8 cellular contexts compared by ENCODE assay signal in the genomic region with DNA sequence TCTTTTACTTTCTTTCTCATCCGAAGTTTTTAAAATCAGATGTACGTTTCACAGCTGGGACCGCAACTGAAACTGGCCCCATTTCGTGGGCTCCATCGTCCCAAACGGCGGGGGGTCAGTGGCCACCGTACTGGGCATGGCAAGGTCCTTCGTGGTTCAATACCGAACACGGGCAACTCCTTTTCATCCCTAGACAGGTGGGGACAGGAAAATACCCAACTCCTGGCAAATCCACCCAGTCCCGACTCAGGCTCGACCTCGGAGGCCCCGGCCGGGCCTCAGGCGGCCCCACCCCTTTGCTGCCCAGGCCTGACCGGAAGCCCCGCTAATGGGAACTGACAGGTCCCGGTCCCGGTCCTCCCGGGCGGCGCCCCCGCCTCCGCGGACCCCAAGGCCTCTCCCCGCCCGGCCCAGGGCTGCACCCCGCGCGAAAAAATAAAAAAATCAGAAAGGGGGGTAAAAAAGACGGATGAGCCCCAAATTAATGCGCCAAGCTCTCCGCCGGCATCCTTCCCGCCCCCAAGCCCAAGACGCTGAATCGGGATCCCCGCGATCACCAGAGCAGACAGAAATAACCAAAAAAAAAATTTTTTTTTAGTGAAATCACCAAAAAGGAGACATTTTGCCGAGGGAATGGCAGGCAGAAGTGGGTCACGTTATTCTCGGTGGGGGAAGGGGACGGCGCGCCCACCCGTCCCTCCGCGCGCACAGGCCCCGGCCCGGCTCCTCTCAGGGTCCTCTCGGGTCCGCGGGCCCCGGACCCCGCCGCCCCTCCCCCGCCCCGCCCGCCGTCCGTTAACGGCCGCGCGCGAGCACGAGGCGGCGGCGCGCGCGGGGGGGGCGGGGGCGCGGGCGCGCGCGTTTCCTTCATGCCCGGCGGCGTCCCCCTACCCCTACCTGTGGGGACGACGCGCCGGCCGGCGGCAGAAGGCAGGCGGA. TPM values are rescaled to one million over a fixed set of nuclear protein-coding genes. Genes with fewer than 3 reads are reported as not detected.
A peak's percentile ranks its signal among the peaks of the same experiment; 100 is the strongest.
DNase-seq lines count a peak whose midpoint lies in the region; ATAC-seq and TF ChIP-seq lines count a peak whose summit lies in the region.

No MANE protein-coding gene starts in this region.

- H3K27me3 ChIP-seq in osteoblast (ENCODE audit: insufficient read depth, low read length) = no peaks in the 10 kb centered on the region

- peak overlapping the region; percentile 92 for H3K27ac ChIP-seq in adipose tissue (ENCODE audit: low read depth, low read length)
- peak overlapping the region; percentile 87 for H3K27ac ChIP-seq in osteoblast (ENCODE audit: low read depth, low read length)

- peak; percentile 7 for ATAC-seq in GM21447 (IDR thresholded peaks at IDR 0.05; ENCODE audit: unreplicated experiment)
- ATAC-seq in HG03045 (IDR thresholded peaks at IDR 0.05; ENCODE audit: unreplicated experiment) = no peak
- ATAC-seq in HG02884 (IDR thresholded peaks at IDR 0.05; ENCODE audit: unreplicated experiment) = no peak

- peaks cover 35% of the 10 kb centered on the region for H3K4me1 ChIP-seq in osteoblast (ENCODE audit: insufficient read depth, low read length)

- H3K4me2 ChIP-seq in osteoblast (ENCODE audit: insufficient read depth, low read length) = peak overlapping the region; percentile 92

- H4K20me1 ChIP-seq in osteoblast (ENCODE audit: insufficient read depth, low read length) = peaks cover 28% of the 10 kb centered on the region

- H3K9me3 ChIP-seq in osteoblast (ENCODE audit: low read depth, low read length) = no peaks in the 10 kb centered on the region

- TF ChIP-seq CTCF in osteoblast (IDR thresholded peaks at IDR 0.05; ENCODE audit: extremely low read depth, low read depth, low read length) = no peak

- H2AFZ ChIP-seq in osteoblast (ENCODE audit: low read length) = peak overlapping the region; percentile 67

- DNase-seq in CD1c-positive myeloid dendritic cell (ENCODE audit: extremely low spot score) (peak; percentile 56), NCI-H226 (peak; percentile 53), cardiac septum (ENCODE audit: low spot score) (peak; percentile 92), osteoblast (ENCODE audit: insufficient read length, low spot score, missing footprints) (peak; percentile 95)

- intact Hi-C loops in cardiac septum (cut with DNase I) = loop anchor here (2.0 kb wide), 1 partner anchor 54 kb away; the partner anchor contains the start of gene TXNDC11

- peaks cover 69% of the 10 kb centered on the region for H3K79me2 ChIP-seq in osteoblast (ENCODE audit: insufficient read depth, low read length)

- WGBS in adipose tissue, 3 donors = 1% methylated on average over 54 to 76 of the region's 93 CpGs

- H3K4me3 ChIP-seq in osteoblast (ENCODE audit: insufficient read depth, low read length) = peak overlapping the region; percentile 74

- peaks cover 13% of the 10 kb centered on the region for H3K36me3 ChIP-seq in osteoblast (ENCODE audit: insufficient read depth, low read length)

RNA-seq across cellular contexts. Expression of gene ZC3H7A, which starts 0.6 kb away (rescaled TPM):
- polyA plus RNA-seq in adipose tissue = 10 to 100 TPM; 20.9 to 37.1 (median 23.4) TPM
- 33.4 TPM for total RNA-seq in cardiac septum
- 39.8 and 45.7 TPM in 2 replicates for total RNA-seq in osteoblast

RNA-seq across cellular contexts. Expression of gene TXNDC11, which starts 53.8 kb away (rescaled TPM):
- polyA plus RNA-seq in adipose tissue = 10 to 100 TPM; 29.7 to 47.3 (median 35.5) TPM
- total RNA-seq in cardiac septum (27.0 TPM), osteoblast (26.1 and 28.3 TPM in 2 replicates)

RNA-seq across cellular contexts. Expression of gene RSL1D1, which starts 54.8 kb away (rescaled TPM):
- polyA plus RNA-seq in adipose tissue = 100 to 1,000 TPM in 2 of 3 donors, 10 to 100 TPM in 1; 78.8 to 147 (median 103) TPM
- total RNA-seq in cardiac septum (77.9 TPM), osteoblast (113 and 126 TPM in 2 replicates)
